Comparison of ENCODE assay signal across 8 cellular contexts in the genomic region with DNA sequence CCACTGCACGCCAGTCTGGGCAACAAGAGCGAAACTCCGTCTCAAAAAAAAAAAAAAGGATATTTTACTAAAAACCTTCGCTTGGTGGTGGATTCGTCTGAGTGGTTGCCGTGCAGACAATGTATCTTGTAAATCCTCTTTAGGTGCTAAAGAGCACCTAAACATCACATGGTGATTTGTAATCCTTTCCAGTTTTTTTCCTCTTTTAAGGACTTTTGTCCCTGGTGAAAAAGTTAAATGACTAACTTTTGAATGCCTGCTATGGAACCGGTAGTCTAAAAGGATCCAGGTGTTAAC. TPM values are rescaled to one million over a fixed set of nuclear protein-coding genes. Genes with fewer than 3 reads are reported as not detected.
DNase-seq lines count a peak whose midpoint lies in the region; ATAC-seq, FAIRE-seq and TF ChIP-seq lines count a peak whose summit lies in the region.

No MANE protein-coding gene starts in this region.

- no peak for TF ChIP-seq EP300 in suprapubic skin (IDR thresholded peaks at IDR 0.05)

- dilution Hi-C loops in keratinocyte (cut with MboI; ENCODE audit: extremely low pct_ligation_motif_present, low sequenced_read_pairs), result no loop called here

- peaks cover 31% of the 10 kb centered on the region for H3K4me1 Mint-ChIP-seq in activated B cell treated with CpG ODN at 0.5 μM for 24 hours

- no peak for FAIRE-seq in keratinocyte (lab: Jason Lieb, UNC)

- H3K27me3 ChIP-seq in keratinocyte (ENCODE audit: control insufficient read depth, extremely low read depth, insufficient read depth, low read length), result no peaks in the 10 kb centered on the region
- no peaks in the 10 kb centered on the region for H3K27me3 ChIP-seq in suprapubic skin

- H3K27me3 Mint-ChIP-seq in activated B cell treated with CpG ODN at 0.5 μM for 24 hours, result no peaks in the 10 kb centered on the region

- POLR2A ChIA-PET in activated B cell treated with CpG ODN at 0.5 μM for 24 hours (lab: Charles Lee), result interaction anchor here (1.0 to 1.4 kb wide), 5 partner anchors 13 to 989 kb away, joined by 4 to 8 read pairs (median 6); partner anchors contain the start of gene CTSS

- H3K4me2 ChIP-seq in keratinocyte (ENCODE audit: control insufficient read depth, extremely low read depth, insufficient read depth, low read depth, low read length), result peak overlapping the region; percentile 61

- TF ChIP-seq CTCF in activated B cell treated with CpG ODN at 0.5 μM for 24 hours (IDR thresholded peaks at IDR 0.05), result no peak
- no peak for TF ChIP-seq CTCF in keratinocyte (optimal IDR thresholded peaks at IDR 0.05 in 1 of 3, IDR thresholded peaks at IDR 0.05 in 1 of 3, conservative IDR thresholded peaks at IDR 0.05 in 1 of 3; ENCODE audit: extremely low read depth in 1 of 3, insufficient read depth in 2 of 3, low read length in 3 of 3)
- no peak for TF ChIP-seq CTCF in suprapubic skin (IDR thresholded peaks at IDR 0.05)

- H3K36me3 Mint-ChIP-seq in activated B cell treated with CpG ODN at 0.5 μM for 24 hours (ENCODE audit: low read depth), result peaks cover 16% of the 10 kb centered on the region

- WGBS in suprapubic skin, result 45% methylated on average over 7 of the region's 7 CpGs

- H3K4me3 Mint-ChIP-seq in activated B cell treated with CpG ODN at 0.5 μM for 24 hours, result peak overlapping the region; percentile 92

- TF ChIP-seq POLR2A in suprapubic skin (IDR thresholded peaks at IDR 0.05), result no peak

- H3K27ac Mint-ChIP-seq in activated B cell treated with CpG ODN at 0.5 μM for 24 hours, result peak overlapping the region; percentile 88

- H3K4me1 ChIP-seq in keratinocyte (ENCODE audit: control insufficient read depth, extremely low read depth, insufficient read depth, low read length) (peaks cover 23% of the 10 kb centered on the region), suprapubic skin (peaks cover 14% of the 10 kb centered on the region)

- peaks cover 0 to 4% of the 10 kb centered on the region in 2 experiments for H3K36me3 ChIP-seq in keratinocyte (ENCODE audit: control insufficient read depth in 2 of 2, extremely low read depth in 1 of 2, insufficient read depth in 2 of 2, low read length in 2 of 2)
- no peaks in the 10 kb centered on the region for H3K36me3 ChIP-seq in suprapubic skin

- H3K27ac ChIP-seq in keratinocyte (ENCODE audit: control insufficient read depth, insufficient read depth, low read length) (peak overlapping the region; percentile 58), suprapubic skin (peak overlapping the region; percentile 97)

- H3K4me3 ChIP-seq in keratinocyte (ENCODE audit: control insufficient read depth in 2 of 3, extremely low read depth in 1 of 3, insufficient read depth in 2 of 3, low read depth in 1 of 3, low read length in 3 of 3) (peak overlapping the region; percentile 88 to 95 (median 95)), suprapubic skin (peak overlapping the region; percentile 86)

- intact Hi-C loops in activated B cell treated with CpG ODN at 0.5 μM for 24 hours (cut with micrococcal nuclease), result loop anchor here (5.0 kb wide), 2 partner anchors 170 to 180 kb away; partner anchors contain the start of genes C1orf56 and GOLPH3L
- intact Hi-C loops in sciatic nerve (cut with DNase I), result no loop called here

- no peaks in the 10 kb centered on the region for H3K9me3 Mint-ChIP-seq in activated B cell treated with CpG ODN at 0.5 μM for 24 hours

- no peaks in the 10 kb centered on the region for H4K20me1 ChIP-seq in keratinocyte (ENCODE audit: control insufficient read depth, extremely low read depth, insufficient read depth, low read length)

- H3K9me3 ChIP-seq in keratinocyte (ENCODE audit: control insufficient read depth, low read depth, low read length) (no peaks in the 10 kb centered on the region), suprapubic skin (no peaks in the 10 kb centered on the region)

- peak overlapping the region; percentile 83 for H3K9ac ChIP-seq in keratinocyte (ENCODE audit: control insufficient read depth, extremely low read depth, insufficient read depth, low read length)

- no peaks in the 10 kb centered on the region for H3K9me1 ChIP-seq in keratinocyte (ENCODE audit: control insufficient read depth, extremely low read depth, insufficient read depth, low read length)

- ATAC-seq in activated B cell treated with CpG ODN at 0.5 μM for 24 hours (ENCODE audit: low read depth) (no peak), HG03196 (IDR thresholded peaks at IDR 0.05; ENCODE audit: unreplicated experiment) (no peak), sciatic nerve (no peak)

- H3K79me2 ChIP-seq in keratinocyte (ENCODE audit: control insufficient read depth, insufficient read depth, low read length), result peaks cover 30% of the 10 kb centered on the region

- peak; percentile 6 for DNase-seq in activated CD4-positive, alpha-beta T cell treated with anti-CD3 and anti-CD28 coated beads, Interleukin-2, amount 50 U/mL, for 1 hour
- no peak for DNase-seq in activated CD4-positive, alpha-beta T cell treated with anti-CD3 and anti-CD28 coated beads for 1 hour
- DNase-seq in activated B cell treated with CpG ODN at 0.5 μM for 24 hours (no peak), keratinocyte (ENCODE audit: low read depth, low spot score) (no peak), suprapubic skin (ENCODE audit: low spot score in 2 of 2) (no peak), AG08395 (ENCODE audit: low spot score) (no peak), sciatic nerve (ENCODE audit: low spot score) (no peak)

- CTCF ChIA-PET in activated B cell treated with CpG ODN at 0.5 μM for 24 hours (lab: Charles Lee), result no interaction called here

- peak overlapping the region; percentile 39 for H2AFZ ChIP-seq in keratinocyte (ENCODE audit: control insufficient read depth, low read length)

RNA-seq across cellular contexts. Expression of gene ARNT, which starts 0.8 kb away (rescaled TPM):
- total RNA-seq in activated B cell treated with CpG ODN at 0.5 μM for 24 hours, result 35.9 and 40.5 TPM in 2 replicates
- polyA plus RNA-seq in keratinocyte, result 17.8 to 22.1 TPM (median 19.6 TPM) in 3 replicates
- polyA plus RNA-seq in keratinocyte (2011; ENCODE audit: low read depth), result 32.2 TPM
- 13.9 and 16.3 TPM in 2 replicates for polyA plus RNA-seq in keratinocyte (2011; cell fraction: cytosol; rRNA removed)
- 37.2 and 44.9 TPM in 2 replicates for polyA plus RNA-seq in keratinocyte (2011; cell fraction: nucleus; rRNA removed)
- polyA plus RNA-seq in keratinocyte (2012; ENCODE audit: low replicate concordance), result 14.8 and 23.6 TPM in 2 replicates
- 35.1 to 39.8 TPM (median 36.0 TPM) in 3 replicates for polyA minus RNA-seq in keratinocyte
- 15.5 TPM for polyA minus RNA-seq in keratinocyte (2011; cell fraction: cytosol; rRNA and poly(A)+ RNA removed)
- polyA minus RNA-seq in keratinocyte (2011; cell fraction: nucleus; rRNA and poly(A)+ RNA removed), result 21.7 and 33.0 TPM in 2 replicates
- 10 to 100 TPM; 32.7 to 79.0 (median 41.7) TPM for total RNA-seq in suprapubic skin
- 68.1 TPM for total RNA-seq in sciatic nerve

RNA-seq across cellular contexts. Expression of gene CTXND2, which starts 9.8 kb away (rescaled TPM):
- not detected in 2 replicates for total RNA-seq in activated B cell treated with CpG ODN at 0.5 μM for 24 hours
- polyA plus RNA-seq in keratinocyte, result not detected in 3 replicates
- polyA plus RNA-seq in keratinocyte (2011; ENCODE audit: low read depth), result not detected
- not detected in 2 replicates for polyA plus RNA-seq in keratinocyte (2011; cell fraction: cytosol; rRNA removed)
- not detected in 2 replicates for polyA plus RNA-seq in keratinocyte (2011; cell fraction: nucleus; rRNA removed)
- polyA plus RNA-seq in keratinocyte (2012; ENCODE audit: low replicate concordance), result not detected in 2 replicates
- not detected in 3 replicates for polyA minus RNA-seq in keratinocyte
- not detected for polyA minus RNA-seq in keratinocyte (2011; cell fraction: cytosol; rRNA and poly(A)+ RNA removed)
- not detected in 2 replicates for polyA minus RNA-seq in keratinocyte (2011; cell fraction: nucleus; rRNA and poly(A)+ RNA removed)
- total RNA-seq in suprapubic skin, result not detected
- total RNA-seq in sciatic nerve, result not detected

RNA-seq across cellular contexts. Expression of gene SETDB1, which starts 49.0 kb away (rescaled TPM):
- total RNA-seq in activated B cell treated with CpG ODN at 0.5 μM for 24 hours, result 101 and 105 TPM in 2 replicates
- 27.0 to 31.3 TPM (median 27.1 TPM) in 3 replicates for polyA plus RNA-seq in keratinocyte
- polyA plus RNA-seq in keratinocyte (2011; ENCODE audit: low read depth), result 39.0 TPM
- polyA plus RNA-seq in keratinocyte (2011; cell fraction: cytosol; rRNA removed), result 14.9 and 17.6 TPM in 2 replicates
- polyA plus RNA-seq in keratinocyte (2011; cell fraction: nucleus; rRNA removed), result 56.4 and 63.5 TPM in 2 replicates
- polyA plus RNA-seq in keratinocyte (2012; ENCODE audit: low replicate concordance), result 17.8 and 21.1 TPM in 2 replicates
- 23.3 to 57.3 TPM (median 29.9 TPM) in 3 replicates for polyA minus RNA-seq in keratinocyte
- polyA minus RNA-seq in keratinocyte (2011; cell fraction: cytosol; rRNA and poly(A)+ RNA removed), result 16.3 TPM
- 27.2 and 42.8 TPM in 2 replicates for polyA minus RNA-seq in keratinocyte (2011; cell fraction: nucleus; rRNA and poly(A)+ RNA removed)
- 10 to 100 TPM; 25.0 to 61.9 (median 38.5) TPM for total RNA-seq in suprapubic skin
- 52.0 TPM for total RNA-seq in sciatic nerve
